Comparison of ENCODE assay signal across 24 cellular contexts in the genomic region with DNA sequence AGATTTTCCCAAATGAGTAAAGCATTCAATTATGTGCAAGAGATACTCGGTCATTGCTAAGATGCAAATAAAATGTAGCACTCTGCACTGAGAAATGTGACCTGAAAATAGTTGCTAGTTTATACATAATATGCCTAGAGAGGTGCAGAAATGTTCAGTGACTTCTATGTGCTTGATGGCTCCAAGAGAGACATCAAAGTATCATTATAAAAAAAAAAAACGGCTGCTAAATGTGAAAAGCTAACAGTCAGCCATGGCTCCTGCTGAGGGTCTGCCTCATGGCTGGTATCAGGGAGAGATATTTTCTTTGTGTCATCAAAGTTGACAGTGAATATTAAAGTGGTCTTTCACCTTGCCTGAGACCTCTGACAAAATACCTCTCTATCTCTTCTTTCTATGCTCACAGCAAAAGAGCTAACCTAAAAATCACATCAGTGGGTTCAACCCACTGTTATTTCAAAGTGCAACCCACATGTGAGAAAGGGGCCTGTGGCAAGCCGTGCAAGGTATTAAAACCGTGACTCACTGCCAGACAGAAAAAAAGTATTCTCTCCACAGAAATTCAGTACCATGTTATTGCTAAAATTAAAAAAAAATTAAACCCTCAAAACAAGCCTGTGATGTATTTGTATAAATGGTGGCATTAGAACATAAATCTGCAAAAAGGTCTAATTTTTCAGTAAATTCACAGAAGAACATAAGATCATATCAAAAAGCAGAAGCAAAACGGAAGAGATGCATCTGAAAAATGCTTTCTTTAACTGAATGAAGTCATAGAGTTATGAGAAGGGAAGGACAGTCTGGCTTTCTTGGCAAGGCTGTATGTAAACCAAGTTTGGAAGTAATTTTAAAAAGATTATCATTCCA.
A peak's percentile ranks its signal among the peaks of the same experiment; 100 is the strongest.
DNase-seq lines count a peak whose midpoint lies in the region; ATAC-seq lines count a peak whose summit lies in the region.
"Had no signal": no experiment of that assay in that cellular context is flagged by ENCODE, and none has a peak within 500 bp of the region (broad histone marks: within the 10 kb centered on the region; RNA-seq: fewer than 3 reads in every experiment).

No MANE protein-coding gene starts in this region.

- peaks cover 4 to 57% (median 45%) of the 10 kb centered on the region in 7 donors for H3K4me1 Mint-ChIP-seq in naive thymus-derived CD4-positive, alpha-beta T cell
- H3K4me1 Mint-ChIP-seq: nephron progenitor cell had no signal

- peak; percentile 66 to 90 for ATAC-seq in activated naive CD4-positive, alpha-beta T cell treated with anti-CD3 and anti-CD28 coated beads, Interleukin-2, amount 50 U/mL, for 72 hours
- peak; percentile 77 for ATAC-seq in naive thymus-derived CD4-positive, alpha-beta T cell
- ATAC-seq in GM18907 (IDR thresholded peaks at IDR 0.05; ENCODE audit: unreplicated experiment) = no peak
- ATAC-seq: effector memory CD8-positive, alpha-beta T cell; left lobe of liver had no signal

- WGBS in GM23248 (ENCODE audit: low coverage in 1 of 2, low lambda C conversion rate in 2 of 2, missing lambda C conversion rate in 2 of 2), 2 experiments = 42 to 46% methylated on average over 5 of the region's 5 CpGs

- H3K9ac ChIP-seq in GM23248 = no peak overlapping the region
- H3K9ac ChIP-seq: BLaER1 treated with 17β-estradiol and CSF1 and Interleukin-3, amounts not matched to agents 10 nM and 100 nM had no signal

- intact Hi-C loops in naive thymus-derived CD4-positive, alpha-beta T cell (cut with micrococcal nuclease) = loop anchor here in 1 of 2 donors (2.0 to 5.0 kb wide), 2 partner anchors 117 to 289 kb away; no protein-coding TSS in a partner anchor

- no peak overlapping the region for H3K4me2 ChIP-seq in GM23248 (ENCODE audit: unreplicated experiment)
- H3K4me2 ChIP-seq: BLaER1 treated with 17β-estradiol and CSF1 and Interleukin-3, amounts not matched to agents 10 nM and 100 nM had no signal

- H3F3A ChIP-seq in GM23248 (ENCODE audit: insufficient read depth) = 0 out of 2 replicates have a peak, but pooled peaks cover 8% of the 10 kb centered on the region

- H3K79me2 ChIP-seq in GM23248 (ENCODE audit: insufficient read depth) = no peaks in the 10 kb centered on the region

- no peak overlapping the region for H3K27ac ChIP-seq in GM23248
- H3K27ac ChIP-seq in naive thymus-derived CD4-positive, alpha-beta T cell (ENCODE audit: low read depth, low read length) = peak overlapping the region; percentile 22
- H3K27ac ChIP-seq: BLaER1 treated with 17β-estradiol and CSF1 and Interleukin-3, amounts not matched to agents 10 nM and 100 nM had no signal

- CTCF ChIA-PET in naive thymus-derived CD4-positive, alpha-beta T cell (lab: Charles Lee) = interaction anchor here (0.7 to 1.1 kb wide), 4 partner anchors 211 to 1458 kb away, joined by 3 read pairs; no protein-coding TSS in a partner anchor

- H3K27me3 ChIP-seq in GM23248 (replicated peaks; ENCODE audit: insufficient read depth) = no peaks in the 10 kb centered on the region
- H3K27me3 ChIP-seq in naive thymus-derived CD4-positive, alpha-beta T cell (ENCODE audit: control insufficient read depth in 2 of 2, insufficient read depth in 2 of 2, low read length in 2 of 2) = no peaks in the 10 kb centered on the region
- H3K27me3 ChIP-seq: BLaER1 treated with 17β-estradiol and CSF1 and Interleukin-3, amounts not matched to agents 10 nM and 100 nM had no signal

- peak overlapping the region in 9 of 10 donors; percentile 18 to 76 (median 68) for H3K4me3 Mint-ChIP-seq in naive thymus-derived CD4-positive, alpha-beta T cell
- H3K4me3 Mint-ChIP-seq: effector memory CD8-positive, alpha-beta T cell; nephron progenitor cell had no signal

- in situ Hi-C loops in GM23248 (cut with MboI) = loop anchor here (10.0 kb wide), 2 partner anchors 211 to 729 kb away; no protein-coding TSS in a partner anchor

- peaks cover 8 to 13% of the 10 kb centered on the region in 2 donors for H3K9me3 Mint-ChIP-seq in activated naive CD4-positive, alpha-beta T cell treated with anti-CD3 and anti-CD28 coated beads, Interleukin-2, amount 50 U/mL, for 72 hours
- H3K9me3 Mint-ChIP-seq in naive thymus-derived CD4-positive, alpha-beta T cell = peaks cover 0 to 12% (median 0%) of the 10 kb centered on the region in 11 donors
- H3K9me3 Mint-ChIP-seq: effector memory CD8-positive, alpha-beta T cell; nephron progenitor cell had no signal

- H3K36me3 Mint-ChIP-seq in activated naive CD4-positive, alpha-beta T cell treated with anti-CD3 and anti-CD28 coated beads, Interleukin-2, amount 50 U/mL, for 72 hours = peaks cover 5 to 12% of the 10 kb centered on the region in 2 donors
- no peaks in the 10 kb centered on the region for H3K36me3 Mint-ChIP-seq in naive thymus-derived CD4-positive, alpha-beta T cell

- no peaks in the 10 kb centered on the region for H3K9me2 ChIP-seq in GM23248 (ENCODE audit: insufficient read depth)

- H4K20me1 ChIP-seq in GM23248 (ENCODE audit: insufficient read depth) = no peaks in the 10 kb centered on the region
- H4K20me1 ChIP-seq: BLaER1 treated with 17β-estradiol and CSF1 and Interleukin-3, amounts not matched to agents 10 nM and 100 nM had no signal

- peak; percentile 7 for DNase-seq in activated gamma-delta T cell treated with Interleukin-2 at 50 U/mL for 16 hours
- DNase-seq in activated gamma-delta T cell (lab: John Stamatoyannopoulos, UW) = no peak
- DNase-seq in GM23248 = peak; percentile 29
- DNase-seq in activated naive CD4-positive, alpha-beta T cell treated with anti-CD3 and anti-CD28 coated beads, Interleukin-2, amount 50 U/mL, for 72 hours (ENCODE audit: low spot score in 2 of 2) = no peak
- peak in 7 of 9 donors; percentile 21 to 52 (median 35) for DNase-seq in naive thymus-derived CD4-positive, alpha-beta T cell
- DNase-seq in NCI-H82 treated with DMSO at 0.1 percent for 48 hours (lab: John Stamatoyannopoulos, UW; ENCODE audit: unreplicated experiment) = no peak
- DNase-seq: activated CD8-positive, alpha-beta memory T cell treated with anti-CD3 and anti-CD28 coated beads, Interleukin-2, amount 50 U/mL, for 48 hours; activated effector memory CD4-positive, alpha-beta T cell treated with anti-CD3 and anti-CD28 coated beads, Interleukin-2, amount 50 U/mL, for 16 hours; COR-L47; cortex of kidney; effector memory CD8-positive, alpha-beta T cell; NCI-H1048; NCI-H1694; NCI-H446 treated with DMSO at 0.1 percent for 48 hours; NCI-H774; nephron progenitor cell; SHP77 treated with DMSO at 0.1 percent for 48 hours; substantia nigra; SW 1271; T-helper 9 cell; trophoblast cell had no signal

- H3K27ac Mint-ChIP-seq in activated naive CD4-positive, alpha-beta T cell treated with anti-CD3 and anti-CD28 coated beads, Interleukin-2, amount 50 U/mL, for 72 hours = no peak overlapping the region
- H3K27ac Mint-ChIP-seq in naive thymus-derived CD4-positive, alpha-beta T cell = peak overlapping the region in 8 of 9 donors; percentile 61 to 90 (median 80)
- H3K27ac Mint-ChIP-seq: effector memory CD8-positive, alpha-beta T cell; nephron progenitor cell had no signal

- no peak overlapping the region for H3K4me3 ChIP-seq in GM23248
- H3K4me3 ChIP-seq in naive thymus-derived CD4-positive, alpha-beta T cell (ENCODE audit: low read length) = no peak overlapping the region
- H3K4me3 ChIP-seq: BLaER1 treated with 17β-estradiol and CSF1 and Interleukin-3, amounts not matched to agents 10 nM and 100 nM had no signal

- H3K4me1 ChIP-seq in GM23248 (ENCODE audit: insufficient read depth) = peaks cover 20% of the 10 kb centered on the region
- H3K4me1 ChIP-seq in naive thymus-derived CD4-positive, alpha-beta T cell (ENCODE audit: control insufficient read depth in 2 of 2, insufficient read depth in 2 of 2, low read length in 2 of 2) = peaks cover 0 to 24% of the 10 kb centered on the region in 2 donors

- no peaks in the 10 kb centered on the region for H3K9me3 ChIP-seq in GM23248 (ENCODE audit: low read depth)
- no peaks in the 10 kb centered on the region for H3K9me3 ChIP-seq in naive thymus-derived CD4-positive, alpha-beta T cell (ENCODE audit: control insufficient read depth in 2 of 3, low read length in 3 of 3)
- H3K9me3 ChIP-seq: BLaER1 treated with 17β-estradiol and CSF1 and Interleukin-3, amounts not matched to agents 10 nM and 100 nM had no signal

- H2AFZ ChIP-seq in GM23248 = no peak overlapping the region

- no peaks in the 10 kb centered on the region for H3K27me3 Mint-ChIP-seq in naive thymus-derived CD4-positive, alpha-beta T cell

- no peaks in the 10 kb centered on the region for H3K36me3 ChIP-seq in GM23248 (ENCODE audit: low read depth)
- H3K36me3 ChIP-seq in naive thymus-derived CD4-positive, alpha-beta T cell (ENCODE audit: control insufficient read depth in 2 of 3, insufficient read depth in 3 of 3, low read length in 3 of 3) = no peaks in the 10 kb centered on the region
- H3K36me3 ChIP-seq: BLaER1 treated with 17β-estradiol and CSF1 and Interleukin-3, amounts not matched to agents 10 nM and 100 nM had no signal

- POLR2A ChIA-PET in naive thymus-derived CD4-positive, alpha-beta T cell (lab: Charles Lee) = no interaction called here

Comparison
In these comparisons a context has a peak if more than half of its experiments do, and no peak if none do; other contexts are left out.
1. DNase-seq: peak in activated gamma-delta T cell treated with Interleukin-2 at 50 U/mL for 16 hours (single experiment), GM23248 (single experiment) and naive thymus-derived CD4-positive, alpha-beta T cell (7 of 9); none in activated gamma-delta T cell (single experiment), activated naive CD4-positive, alpha-beta T cell treated with anti-CD3 and anti-CD28 coated beads, Interleukin-2, amount 50 U/mL, for 72 hours (0 of 2) and NCI-H82 treated with DMSO at 0.1 percent for 48 hours (single experiment).
2. H3K27ac Mint-ChIP-seq: peak in naive thymus-derived CD4-positive, alpha-beta T cell (8 of 9); none in activated naive CD4-positive, alpha-beta T cell treated with anti-CD3 and anti-CD28 coated beads, Interleukin-2, amount 50 U/mL, for 72 hours (0 of 2).